Comparison of ENCODE assay signal across 20 cellular contexts in the genomic region with DNA sequence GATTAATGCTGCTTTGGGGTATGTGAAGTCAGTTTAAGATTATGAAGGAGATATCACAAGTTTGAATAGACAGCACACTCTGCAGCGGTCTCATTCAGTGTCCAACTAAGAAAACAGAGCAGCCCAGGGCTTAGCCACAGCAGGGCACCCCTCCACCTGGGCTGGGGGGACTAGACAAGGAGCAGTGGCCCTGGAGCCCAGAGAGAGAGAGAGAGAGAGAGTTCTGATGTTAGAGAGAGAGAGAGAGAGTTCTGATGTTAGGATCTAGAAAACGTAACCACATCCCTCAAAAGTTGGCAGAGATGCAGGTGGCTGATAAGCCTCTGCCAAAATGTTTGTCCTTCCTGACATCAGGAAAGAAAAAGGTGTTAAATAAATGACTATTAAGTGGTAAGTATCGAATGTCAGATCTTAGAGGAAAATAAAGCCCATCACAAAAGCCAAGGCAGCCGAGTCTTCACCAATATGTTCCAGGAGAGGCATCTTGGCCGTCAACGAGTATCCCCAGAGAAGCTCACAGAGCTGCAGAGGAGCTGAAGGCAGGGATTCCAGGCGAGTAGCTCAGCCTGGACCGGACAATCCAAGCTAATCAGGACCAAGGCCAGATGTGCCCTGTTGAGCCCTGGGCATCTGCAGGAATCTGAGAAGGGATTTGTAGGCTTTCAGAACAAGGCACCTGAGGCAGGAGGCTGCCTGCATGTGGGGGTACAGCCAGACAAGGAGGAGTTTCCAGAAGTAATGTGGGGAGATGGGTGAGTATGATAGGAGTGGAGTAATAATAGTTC.
DNase-seq lines count a peak whose midpoint lies in the region; ATAC-seq and TF ChIP-seq lines count a peak whose summit lies in the region.
"Had no signal": no experiment of that assay in that cellular context is flagged by ENCODE, and none has a peak within 500 bp of the region (broad histone marks: within the 10 kb centered on the region; RNA-seq: fewer than 3 reads in every experiment).

No MANE protein-coding gene starts in this region.

- ATAC-seq in DND-41 (ENCODE audit: insufficient read depth, low read depth), result peak; percentile 88
- ATAC-seq in Panc1, result no peak
- ATAC-seq: A549; CD8-positive, alpha-beta T cell had no signal

- BruUV-seq in Panc1 (replicated peaks; lab: Mats Ljungman, UMichigan) (TSS peak; percentile 28), OCI-LY7 (replicated peaks; lab: Mats Ljungman, UMichigan) (no TSS peak)

- H3K36me3 ChIP-seq in DND-41 (ENCODE audit: insufficient read depth, low read length) (no peaks in the 10 kb centered on the region), Panc1 (ENCODE audit: control insufficient read depth, insufficient read depth, low read length) (no peaks in the 10 kb centered on the region), OCI-LY7 (ENCODE audit: insufficient read depth, low read length) (no peaks in the 10 kb centered on the region)
- H3K36me3 ChIP-seq: Peyer's patch had no signal

- H3K9me3 ChIP-seq in DND-41 (ENCODE audit: insufficient read depth, low read length, severe bottlenecking) (no peaks in the 10 kb centered on the region), Panc1 (ENCODE audit: control insufficient read depth, insufficient read depth, low read depth, low read length) (no peaks in the 10 kb centered on the region), OCI-LY7 (ENCODE audit: low read length) (no peaks in the 10 kb centered on the region)
- H3K9me3 ChIP-seq: A549, Peyer's patch had no signal

- peaks cover 1% of the 10 kb centered on the region for H3K36me3 Mint-ChIP-seq in progenitor cell of endocrine pancreas (ENCODE audit: insufficient read depth)
- H3K36me3 Mint-ChIP-seq: CD8-positive, alpha-beta T cell had no signal

- H2AFZ ChIP-seq in DND-41 (ENCODE audit: low read depth, low read length), result no peak overlapping the region
- no peak overlapping the region for H2AFZ ChIP-seq in OCI-LY7 (ENCODE audit: low read length)

- intact Hi-C loops in Panc1 (cut with micrococcal nuclease; ENCODE audit: unreplicated experiment), result no loop called here
- intact Hi-C loops in OCI-LY7 (cut with micrococcal nuclease; ENCODE audit: unreplicated experiment), result no loop called here

- H3K9me3 Mint-ChIP-seq in progenitor cell of endocrine pancreas (ENCODE audit: low read depth), result peaks cover 3% of the 10 kb centered on the region
- H3K9me3 Mint-ChIP-seq: CD8-positive, alpha-beta T cell had no signal

- in situ Hi-C loops in Panc1 (cut with HindIII; ENCODE audit: low pct_unique_long_range_greater_than_20kb, low sequenced_read_pairs), result no loop called here

- H3K4me3 ChIP-seq in DND-41 (ENCODE audit: low read depth in 1 of 2, low read length in 2 of 2) (no peak overlapping the region), Panc1 (ENCODE audit: low read depth in 2 of 2, low read length in 2 of 2) (no peak overlapping the region), fibroblast of the aortic adventitia (ENCODE audit: low read depth, low read length) (no peak overlapping the region), OCI-LY7 (ENCODE audit: low read depth, low read length, poor library complexity, severe bottlenecking) (no peak overlapping the region)
- H3K4me3 ChIP-seq: A549, Peyer's patch had no signal

- H3K9ac ChIP-seq in DND-41 (ENCODE audit: low read depth, low read length), result no peak overlapping the region
- H3K9ac ChIP-seq: KMS-11 had no signal

- peak overlapping the region; percentile 92 for H3K27ac Mint-ChIP-seq in progenitor cell of endocrine pancreas
- H3K27ac Mint-ChIP-seq: B cell; CD8-positive, alpha-beta T cell had no signal

- H4K20me1 ChIP-seq in DND-41 (ENCODE audit: insufficient read depth, low read length), result no peaks in the 10 kb centered on the region
- H4K20me1 ChIP-seq in OCI-LY7 (ENCODE audit: insufficient read depth, low read length), result no peaks in the 10 kb centered on the region

- H3K4me1 Mint-ChIP-seq in progenitor cell of endocrine pancreas (ENCODE audit: low read depth), result peaks cover 44% of the 10 kb centered on the region
- H3K4me1 Mint-ChIP-seq: B cell had no signal

- no peak overlapping the region for H3K4me3 Mint-ChIP-seq in progenitor cell of endocrine pancreas (ENCODE audit: low read depth)
- H3K4me3 Mint-ChIP-seq: B cell; CD8-positive, alpha-beta T cell had no signal

- H3K27me3 ChIP-seq in DND-41 (ENCODE audit: insufficient read depth, low read length, poor library complexity), result no peaks in the 10 kb centered on the region
- no peaks in the 10 kb centered on the region for H3K27me3 ChIP-seq in Panc1 (ENCODE audit: control insufficient read depth, insufficient read depth, low read length)
- H3K27me3 ChIP-seq: Peyer's patch had no signal

- H3K79me2 ChIP-seq in DND-41 (ENCODE audit: insufficient read depth, low read length), result no peaks in the 10 kb centered on the region
- H3K79me2 ChIP-seq in OCI-LY7 (ENCODE audit: insufficient read depth, low read depth, low read length), result no peaks in the 10 kb centered on the region

- H3K9me2 ChIP-seq in OCI-LY7 (ENCODE audit: insufficient read depth, low read length), result no peaks in the 10 kb centered on the region

- TF ChIP-seq CTCF in DND-41 (IDR thresholded peaks at IDR 0.05; ENCODE audit: borderline replicate concordance, extremely low read depth, low read length, poor library complexity, severe bottlenecking), result no peak
- no peak for TF ChIP-seq CTCF in Panc1 (IDR thresholded peaks at IDR 0.05)
- no peak for TF ChIP-seq CTCF in fibroblast of the aortic adventitia (IDR thresholded peaks at IDR 0.05; ENCODE audit: insufficient read depth, low read length)
- TF ChIP-seq CTCF in progenitor cell of endocrine pancreas (IDR thresholded peaks at IDR 0.05; ENCODE audit: unreplicated experiment), result no peak
- TF ChIP-seq CTCF in OCI-LY7 (conservative IDR thresholded peaks at IDR 0.05; ENCODE audit: low read length), result no peak

- POLR2A ChIA-PET in Panc1 (lab: Charles Lee) (no interaction called here), OCI-LY7 (lab: Charles Lee) (no interaction called here)

- H3K4me1 ChIP-seq in DND-41 (ENCODE audit: insufficient read depth, low read length), result peaks cover 27% of the 10 kb centered on the region
- H3K4me1 ChIP-seq in Panc1 (ENCODE audit: control insufficient read depth, insufficient read depth, low read length), result no peaks in the 10 kb centered on the region
- H3K4me1 ChIP-seq in OCI-LY7 (ENCODE audit: insufficient read depth, low read length, poor library complexity, severe bottlenecking), result no peaks in the 10 kb centered on the region

- CTCF ChIA-PET in Panc1 (lab: Charles Lee) (no interaction called here), OCI-LY7 (lab: Charles Lee; ENCODE audit: unreplicated experiment) (no interaction called here)

- DNase-seq in DND-41, result peak; percentile 66
- no peak for DNase-seq in Panc1 (ENCODE audit: low read depth, low spot score)
- peak; percentile 38 for DNase-seq in fibroblast of the aortic adventitia (ENCODE audit: low read depth)
- no peak for DNase-seq in progenitor cell of endocrine pancreas (ENCODE audit: low spot score, unreplicated experiment)
- no peak for DNase-seq in hepatic stellate cell (ENCODE audit: low spot score)
- DNase-seq in NCI-H1417 (lab: John Stamatoyannopoulos, UW), result no peak
- no peak for DNase-seq in OCI-LY7 (ENCODE audit: low spot score)
- DNase-seq: CD8-positive, alpha-beta T cell; H7; MM.1S; NCI-H1694; NCI-H2029 treated with DMSO at 0.1 percent for 48 hours; NCI-H446 treated with DMSO at 0.1 percent for 48 hours; NCI-H526; SHP77 treated with DMSO at 0.1 percent for 48 hours had no signal

- peak overlapping the region; percentile 43; the same call in 1 of the 2 replicates for H3K27ac ChIP-seq in DND-41 (ENCODE audit: low read length)
- no peak overlapping the region for H3K27ac ChIP-seq in Panc1 (ENCODE audit: low read length)
- H3K27ac ChIP-seq in OCI-LY7 (ENCODE audit: low read depth, low read length, poor library complexity, severe bottlenecking), result no peak overlapping the region
- H3K27ac ChIP-seq: C4-2B, KMS-11, Peyer's patch had no signal

- H3K4me2 ChIP-seq in DND-41 (ENCODE audit: insufficient read depth, low read length) (no peak overlapping the region), OCI-LY7 (ENCODE audit: low read length) (no peak overlapping the region)
- H3K4me2 ChIP-seq: KMS-11 had no signal

- H3K27me3 Mint-ChIP-seq in progenitor cell of endocrine pancreas, result no peaks in the 10 kb centered on the region
- H3K27me3 Mint-ChIP-seq: B cell had no signal

Comparison
In these comparisons a context has a peak if more than half of its experiments do, and no peak if none do; other contexts are left out.
1. DNase-seq: peak in DND-41 (single experiment) and fibroblast of the aortic adventitia (single experiment); none in Panc1 (single experiment), progenitor cell of endocrine pancreas (single experiment), hepatic stellate cell (single experiment), NCI-H1417 (0 of 3) and OCI-LY7 (single experiment).